ENCODE assay signal across 1 cellular context in the genomic region with DNA sequence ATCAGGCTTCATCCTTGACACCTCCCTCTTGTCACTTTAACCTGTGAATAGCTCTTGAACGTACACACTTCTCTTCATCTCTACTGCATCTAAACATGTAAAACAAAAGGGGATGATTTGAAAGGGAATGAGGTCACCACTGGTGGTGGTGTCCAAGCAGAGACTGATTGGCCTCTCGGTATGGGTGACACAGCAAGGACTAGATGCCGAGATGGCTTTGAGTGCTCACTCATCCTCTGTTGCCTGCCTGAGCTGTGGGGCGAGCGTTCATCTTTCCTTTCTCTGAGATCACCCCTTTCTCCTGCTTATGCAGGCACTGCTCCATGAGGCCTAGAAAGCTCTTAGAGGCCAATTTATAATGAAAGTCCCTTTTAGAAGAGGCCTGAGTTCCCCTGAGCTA.
TF ChIP-seq lines count a peak whose summit lies in the region.

No MANE protein-coding gene starts in this region.

TF ChIP-seq in HepG2, 621 proteins besides CTCF, POLR2A, EP300 and RAD21:
- TF ChIP-seq NCOR1 (IDR thresholded peaks at IDR 0.05; ENCODE audit: borderline replicate concordance, low read length) (no peak), ELF1 (CRISPR knock-in tag; IDR thresholded peaks at IDR 0.05) (no peak), ARNT2 (CRISPR knock-in tag; IDR thresholded peaks at IDR 0.05; ENCODE audit: low read depth) (no peak), ZNF263 (CRISPR knock-in tag; IDR thresholded peaks at IDR 0.05) (no peak), ZNF605 (CRISPR knock-in tag; IDR thresholded peaks at IDR 0.05) (no peak)
- TF ChIP-seq, protein P1, sequence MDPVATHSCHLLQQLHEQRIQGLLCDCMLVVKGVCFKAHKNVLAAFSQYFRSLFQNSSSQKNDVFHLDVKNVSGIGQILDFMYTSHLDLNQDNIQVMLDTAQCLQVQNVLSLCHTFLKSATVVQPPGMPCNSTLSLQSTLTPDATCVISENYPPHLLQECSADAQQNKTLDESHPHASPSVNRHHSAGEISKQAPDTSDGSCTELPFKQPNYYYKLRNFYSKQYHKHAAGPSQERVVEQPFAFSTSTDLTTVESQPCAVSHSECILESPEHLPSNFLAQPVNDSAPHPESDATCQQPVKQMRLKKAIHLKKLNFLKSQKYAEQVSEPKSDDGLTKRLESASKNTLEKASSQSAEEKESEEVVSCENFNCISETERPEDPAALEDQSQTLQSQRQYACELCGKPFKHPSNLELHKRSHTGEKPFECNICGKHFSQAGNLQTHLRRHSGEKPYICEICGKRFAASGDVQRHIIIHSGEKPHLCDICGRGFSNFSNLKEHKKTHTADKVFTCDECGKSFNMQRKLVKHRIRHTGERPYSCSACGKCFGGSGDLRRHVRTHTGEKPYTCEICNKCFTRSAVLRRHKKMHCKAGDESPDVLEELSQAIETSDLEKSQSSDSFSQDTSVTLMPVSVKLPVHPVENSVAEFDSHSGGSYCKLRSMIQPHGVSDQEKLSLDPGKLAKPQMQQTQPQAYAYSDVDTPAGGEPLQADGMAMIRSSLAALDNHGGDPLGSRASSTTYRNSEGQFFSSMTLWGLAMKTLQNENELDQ (CRISPR knock-in tag; IDR thresholded peaks at IDR 0.05; ENCODE audit: borderline replicate concordance) = no peak
